ENCODE assay signal across 8 cellular contexts in the genomic region with DNA sequence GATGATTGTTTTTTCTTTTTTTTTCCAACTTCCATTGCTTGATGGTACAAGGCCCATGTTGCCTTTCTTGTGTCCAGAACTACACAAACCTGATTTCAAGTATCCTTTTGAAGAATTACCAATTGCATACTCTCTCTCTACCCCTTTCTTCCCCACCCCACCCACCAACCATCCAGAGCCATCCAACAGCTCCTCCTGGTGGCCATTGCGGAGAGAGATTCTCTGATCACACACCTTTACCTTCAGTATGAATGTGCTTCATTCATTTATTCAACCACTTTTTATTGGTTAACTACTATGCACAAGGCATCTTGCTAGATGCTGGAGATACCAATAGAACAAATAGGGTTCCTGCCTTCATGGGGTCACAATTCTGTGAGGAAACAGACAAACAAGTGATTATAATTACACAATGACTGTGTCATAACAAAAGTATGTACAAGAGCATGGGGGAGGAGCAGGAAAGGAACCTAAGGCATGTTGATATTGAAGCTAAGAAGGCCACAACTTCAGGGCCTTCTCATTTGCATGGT.
DNase-seq lines count a peak whose midpoint lies in the region; ATAC-seq and TF ChIP-seq lines count a peak whose summit lies in the region.

No MANE protein-coding gene starts in this region.

- no peaks in the 10 kb centered on the region for H3K36me3 ChIP-seq in BE2C
- no peaks in the 10 kb centered on the region for H3K36me3 ChIP-seq in OCI-LY3 (replicated peaks; ENCODE audit: low read depth, low read length)
- H3K36me3 ChIP-seq in adrenal gland (replicated peaks in 1 of 2), result no peaks in the 10 kb centered on the region

- intact Hi-C loops in adrenal gland (cut with DNase I), result loop anchor here in 1 of 2 donors (5.0 kb wide), 1 partner anchor 325 kb away; no protein-coding TSS in a partner anchor

- H3K4me2 ChIP-seq in OCI-LY3 (ENCODE audit: low read length), result no peak overlapping the region

- no peak overlapping the region for H3K9ac ChIP-seq in OCI-LY3 (ENCODE audit: low read length)

- H3K4me3 ChIP-seq in BE2C (ENCODE audit: low read depth, low read length) (no peak overlapping the region), OCI-LY3 (ENCODE audit: low read length) (no peak overlapping the region), adrenal gland (no peak overlapping the region)

- H4K20me1 ChIP-seq in OCI-LY3 (ENCODE audit: insufficient read depth, low read length), result no peaks in the 10 kb centered on the region

- ATAC-seq in GM21619 (IDR thresholded peaks at IDR 0.05; ENCODE audit: unreplicated experiment), result no peak

- H3K4me1 ChIP-seq in BE2C, result no peaks in the 10 kb centered on the region
- H3K4me1 ChIP-seq in OCI-LY3 (ENCODE audit: low read length), result no peaks in the 10 kb centered on the region
- H3K4me1 ChIP-seq in adrenal gland (replicated peaks in 1 of 2), result no peaks in the 10 kb centered on the region

- DNase-seq in BE2C, result peak; percentile 67
- peak; percentile 20 for DNase-seq in GM20000 (ENCODE audit: low spot score)
- peak in 6 of 7 donors; percentile 38 to 65 (median 44) for DNase-seq in adrenal gland
- DNase-seq in iPS-NIHi7 (ENCODE audit: extremely low spot score), result peak; percentile 63
- peak; percentile 11 to 30 (median 19) for DNase-seq in stimulated activated CD4-positive, alpha-beta T cell treated with anti-CD3 and anti-CD28 coated beads, TNF-alpha, amount 100 ng/mL, for 48 hours (ENCODE audit: low read depth in 3 of 3)
- no peak for DNase-seq in amniotic stem cell (lab: John Stamatoyannopoulos, UW)

- H3K9me3 ChIP-seq in BE2C (no peaks in the 10 kb centered on the region), OCI-LY3 (ENCODE audit: insufficient read depth, low read length) (no peaks in the 10 kb centered on the region), adrenal gland (replicated peaks in 1 of 3) (no peaks in the 10 kb centered on the region)

- TF ChIP-seq POLR2A in adrenal gland (IDR thresholded peaks at IDR 0.05), result no peak

- no peaks in the 10 kb centered on the region for H3K79me2 ChIP-seq in OCI-LY3 (ENCODE audit: low read length)

- H2AFZ ChIP-seq in OCI-LY3 (ENCODE audit: low read depth, low read length), result no peak overlapping the region

- H3K27me3 ChIP-seq in BE2C (no peaks in the 10 kb centered on the region), OCI-LY3 (ENCODE audit: low read depth, low read length) (peaks cover 8% of the 10 kb centered on the region; the same call in 1 of the 2 replicates), adrenal gland (no peaks in the 10 kb centered on the region)

- WGBS in adrenal gland, 4 donors, result 30 to 45% (median 36%) methylated on average over 1 of the region's 1 CpG

- TF ChIP-seq CTCF in BE2C (IDR thresholded peaks at IDR 0.05; ENCODE audit: low read depth, low read length) (peak; percentile 90), GM20000 (IDR thresholded peaks at IDR 0.05; ENCODE audit: extremely low read depth, missing control alignments) (peak; percentile 56), OCI-LY3 (IDR thresholded peaks at IDR 0.05; ENCODE audit: low read depth, low read length) (peak; percentile 76), adrenal gland (IDR thresholded peaks at IDR 0.05) (peak; percentile 75 to 89 (median 78))

- H3K27ac ChIP-seq in OCI-LY3 (ENCODE audit: low read length) (no peak overlapping the region), adrenal gland (no peak overlapping the region)
